In genomic region chr1:36157115-36157903, GRCh38 we compare ENCODE assay signal across 7 cellular contexts. TPM values are rescaled to one million over a fixed set of nuclear protein-coding genes. Genes with fewer than 3 reads are reported as not detected.
DNase-seq lines count a peak whose midpoint lies in the region; TF ChIP-seq lines count a peak whose summit lies in the region.

No MANE protein-coding gene starts in this region.

- H2AK5ac ChIP-seq in trophoblast cell (ENCODE audit: low read length) = peak overlapping the region; percentile 25

- H4K8ac ChIP-seq in trophoblast cell (ENCODE audit: low read depth, low read length) = peak overlapping the region; percentile 57

- H3K79me1 ChIP-seq in trophoblast cell (ENCODE audit: low read length) = peaks cover 29% of the 10 kb centered on the region

- H3K9ac ChIP-seq in HUES64 (ENCODE audit: low read depth, low read length) = peak overlapping the region; percentile 75
- H3K9ac ChIP-seq in fibroblast of lung (ENCODE audit: insufficient read depth, low read length) = peak overlapping the region; percentile 91
- peak overlapping the region; percentile 49 for H3K9ac ChIP-seq in trophoblast cell (ENCODE audit: low read length)

- peak overlapping the region; percentile 40 for H4K91ac ChIP-seq in trophoblast cell (ENCODE audit: low read depth, low read length)

- H3K23ac ChIP-seq in trophoblast cell (ENCODE audit: low read length) = no peak overlapping the region

- no peak overlapping the region for H2AFZ ChIP-seq in fibroblast of lung (ENCODE audit: low read length)
- H2AFZ ChIP-seq in trophoblast cell (ENCODE audit: insufficient read depth, low read length, poor library complexity) = peak overlapping the region; percentile 18

- H3K4me3 ChIP-seq in HUES64 (ENCODE audit: low read length) = peak overlapping the region; percentile 92
- H3K4me3 ChIP-seq in WI38 (ENCODE audit: low read depth, low read length) = peak overlapping the region; percentile 94
- H3K4me3 ChIP-seq in fibroblast of lung (replicated peaks in 1 of 4; ENCODE audit: control extremely low read depth in 1 of 4, insufficient read depth in 1 of 4, low read depth in 3 of 4, low read length in 4 of 4) = peak overlapping the region; percentile 84 to 93 (median 88)
- H3K4me3 ChIP-seq in trophoblast cell (ENCODE audit: low read depth, low read length) = peak overlapping the region; percentile 90

- H2BK120ac ChIP-seq in trophoblast cell (ENCODE audit: insufficient read depth, low read length, poor library complexity) = no peak overlapping the region

- H3K4ac ChIP-seq in trophoblast cell (ENCODE audit: low read depth, low read length) = peak overlapping the region; percentile 88

- no peaks in the 10 kb centered on the region for H3K9me3 ChIP-seq in HUES64 (ENCODE audit: insufficient read depth, low read depth, low read length)
- H3K9me3 ChIP-seq in fibroblast of lung (ENCODE audit: control insufficient read depth, insufficient read depth, low read depth, low read length) = no peaks in the 10 kb centered on the region
- no peaks in the 10 kb centered on the region for H3K9me3 ChIP-seq in trophoblast cell (ENCODE audit: insufficient read depth, low read depth, low read length)

- H3K79me2 ChIP-seq in fibroblast of lung (ENCODE audit: control insufficient read depth, insufficient read depth, low read length) = peaks cover 63% of the 10 kb centered on the region
- peaks cover 45% of the 10 kb centered on the region for H3K79me2 ChIP-seq in trophoblast cell (ENCODE audit: control insufficient read depth, insufficient read depth, low read length, poor library complexity)

- H3K4me2 ChIP-seq in fibroblast of lung (ENCODE audit: extremely low read depth, insufficient read depth, low read length) = peak overlapping the region; percentile 95
- H3K4me2 ChIP-seq in trophoblast cell (ENCODE audit: low read length) = peak overlapping the region; percentile 59

- TF ChIP-seq CTCF in WI38 (IDR thresholded peaks at IDR 0.05; ENCODE audit: low read depth, low read length) (no peak), fibroblast of lung (conservative IDR thresholded peaks at IDR 0.05 in 1 of 2, IDR thresholded peaks at IDR 0.05 in 1 of 2; ENCODE audit: low read depth in 1 of 2, low read length in 2 of 2) (no peak)

- no peak overlapping the region for H4K12ac ChIP-seq in trophoblast cell (ENCODE audit: low read depth, low read length)

- peak overlapping the region; percentile 26 for H3K18ac ChIP-seq in trophoblast cell (ENCODE audit: low read length)

- H3K14ac ChIP-seq in trophoblast cell (ENCODE audit: low read length) = peak overlapping the region; percentile 58

- DNase-seq in fibroblast of lung (ENCODE audit: low read depth in 2 of 2) = peak; percentile 25 to 59
- no peak for DNase-seq in trophoblast cell
- no peak for DNase-seq in NK-92 treated with Interleukin-12 subunit alpha and Interleukin-12 subunit beta, amount 100 ng/mL, for 24 hours (lab: John Stamatoyannopoulos, UW)
- DNase-seq in pons (ENCODE audit: low spot score) = no peak
- DNase-seq in T1000 (lab: John Stamatoyannopoulos, UW) = no peak

- H3K27me3 ChIP-seq in HUES64 (ENCODE audit: insufficient read depth, low read length) (peaks cover 29% of the 10 kb centered on the region), fibroblast of lung (ENCODE audit: control insufficient read depth, insufficient read depth, low read length) (no peaks in the 10 kb centered on the region), trophoblast cell (ENCODE audit: insufficient read depth, low read length) (no peaks in the 10 kb centered on the region)

- 6% methylated on average over 9 of the region's 9 CpGs for WGBS in HUES64
- WGBS in trophoblast cell (ENCODE audit: extremely low coverage, insufficient coverage, insufficient read length) = no CpG with 5 or more reads among the region's 9 CpGs

- H2BK12ac ChIP-seq in trophoblast cell (ENCODE audit: low read length) = no peak overlapping the region

- peaks cover 2% of the 10 kb centered on the region for H4K20me1 ChIP-seq in fibroblast of lung (ENCODE audit: control insufficient read depth, extremely low read depth, insufficient read depth, low read length)

- H3K36me3 ChIP-seq in HUES64 (ENCODE audit: insufficient read depth, low read length) (no peaks in the 10 kb centered on the region), fibroblast of lung (ENCODE audit: control insufficient read depth, insufficient read depth, low read length) (peaks cover 14% of the 10 kb centered on the region), trophoblast cell (ENCODE audit: control insufficient read depth in 1 of 2, insufficient read depth in 2 of 2, low read length in 2 of 2) (peaks cover 13 to 18% of the 10 kb centered on the region in 2 experiments)

- H2BK5ac ChIP-seq in trophoblast cell (ENCODE audit: low read depth, low read length, poor library complexity) = peak overlapping the region; percentile 67

- H3K4me1 ChIP-seq in HUES64 (ENCODE audit: insufficient read depth, low read length) (peaks cover 22% of the 10 kb centered on the region), fibroblast of lung (ENCODE audit: control insufficient read depth, extremely low read depth, insufficient read depth, low read length) (peaks cover 20% of the 10 kb centered on the region), trophoblast cell (ENCODE audit: control insufficient read depth in 1 of 2, insufficient read depth in 2 of 2, low read length in 2 of 2) (peaks cover 45 to 52% of the 10 kb centered on the region in 2 experiments)

- peak overlapping the region; percentile 64; the same call in 1 of the 2 replicates for H3K27ac ChIP-seq in HUES64 (ENCODE audit: low read depth, low read length)
- peak overlapping the region; percentile 96 for H3K27ac ChIP-seq in fibroblast of lung (ENCODE audit: insufficient read depth, low read length)
- peak overlapping the region; percentile 91 for H3K27ac ChIP-seq in trophoblast cell (ENCODE audit: low read depth, low read length)

RNA-seq across cellular contexts. Expression of gene MAP7D1, which starts 1.3 kb away (rescaled TPM):
- polyA plus RNA-seq in HUES64 (2013, experiment 1 of 2) = 56.9 TPM
- 60.4 TPM for polyA plus RNA-seq in HUES64 (2013, experiment 2 of 2)
- 52.6 and 78.4 TPM in 2 replicates for total RNA-seq in fibroblast of lung
- 70.6 and 91.2 TPM in 2 replicates for polyA plus RNA-seq in fibroblast of lung
- polyA plus RNA-seq in fibroblast of lung (2012) = 113 and 136 TPM in 2 replicates
- 117 and 164 TPM in 2 replicates for polyA minus RNA-seq in fibroblast of lung (ENCODE audit: low replicate concordance)
- polyA plus RNA-seq in trophoblast cell (2013) = 96.6 and 97.6 TPM in 2 replicates

RNA-seq across cellular contexts. Expression of gene TRAPPC3, which starts 8.0 kb away (rescaled TPM):
- 49.9 TPM for polyA plus RNA-seq in HUES64 (2013, experiment 1 of 2)
- 53.5 TPM for polyA plus RNA-seq in HUES64 (2013, experiment 2 of 2)
- total RNA-seq in fibroblast of lung = 70.6 and 88.5 TPM in 2 replicates
- 102 and 105 TPM in 2 replicates for polyA plus RNA-seq in fibroblast of lung
- polyA plus RNA-seq in fibroblast of lung (2012) = 90.0 and 102 TPM in 2 replicates
- 12.7 and 13.7 TPM in 2 replicates for polyA minus RNA-seq in fibroblast of lung (ENCODE audit: low replicate concordance)
- 62.9 and 66.9 TPM in 2 replicates for polyA plus RNA-seq in trophoblast cell (2013)

RNA-seq across cellular contexts. Expression of gene COL8A2, which starts 32.3 kb away (rescaled TPM):
- polyA plus RNA-seq in HUES64 (2013, experiment 1 of 2) = 0.60 TPM
- 1.2 TPM for polyA plus RNA-seq in HUES64 (2013, experiment 2 of 2)
- total RNA-seq in fibroblast of lung = 18.5 and 31.0 TPM in 2 replicates
- 2.9 and 5.2 TPM in 2 replicates for polyA plus RNA-seq in fibroblast of lung
- polyA plus RNA-seq in fibroblast of lung (2012) = 3.1 and 5.8 TPM in 2 replicates
- polyA minus RNA-seq in fibroblast of lung (ENCODE audit: low replicate concordance) = 3.4 and 6.5 TPM in 2 replicates
- 0.25 and 0.27 TPM in 2 replicates for polyA plus RNA-seq in trophoblast cell (2013)

Comparison
In these comparisons a context has a peak if more than half of its experiments do, and no peak if none do; other contexts are left out.
1. DNase-seq: peak in fibroblast of lung (2 of 2); none in trophoblast cell (0 of 2), NK-92 treated with Interleukin-12 subunit alpha and Interleukin-12 subunit beta, amount 100 ng/mL, for 24 hours (single experiment), pons (single experiment) and T1000 (single experiment).
2. Peak in every context shown above with its lines, with median percentiles within 50 percentile points of each other: H3K27ac ChIP-seq, H3K4me3 ChIP-seq and H3K9ac ChIP-seq.